In the genomic region with DNA sequence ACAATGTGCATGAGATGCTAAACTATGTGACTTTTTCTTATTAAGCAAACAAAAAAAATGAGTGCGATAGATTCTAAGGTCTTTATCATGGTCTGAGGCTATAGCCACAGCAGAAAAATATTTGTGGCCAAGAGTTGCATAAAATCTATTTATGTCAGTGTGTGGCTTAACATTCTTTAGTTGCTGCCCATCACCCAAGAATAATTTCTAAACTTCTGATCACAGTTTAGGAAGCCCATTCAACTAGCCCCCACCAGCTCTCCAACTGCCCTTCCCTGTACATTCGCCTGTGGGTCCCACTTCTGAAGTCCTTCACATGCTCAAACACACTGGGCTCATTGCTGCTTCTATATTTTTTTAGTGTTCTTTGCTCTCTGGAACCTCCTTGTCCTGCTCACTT, we compare ENCODE assay signal across 20 cellular contexts.
"Had no signal": no experiment of that assay in that cellular context is flagged by ENCODE, and none has a peak within 500 bp of the region (broad histone marks: within the 10 kb centered on the region; RNA-seq: fewer than 3 reads in every experiment).

No MANE protein-coding gene starts in this region.

- H3K9me3 ChIP-seq: breast epithelium, heart left ventricle, left lung, right atrium auricular region, uterus had no signal

- H3K4me1 ChIP-seq: breast epithelium, heart left ventricle, left lung, right atrium auricular region, uterus had no signal

- H3K36me3 ChIP-seq: breast epithelium, heart left ventricle, left lung, right atrium auricular region, uterus had no signal

- H3K27me3 ChIP-seq: heart left ventricle, left lung, right atrium auricular region had no signal

- H3K27ac ChIP-seq: breast epithelium, heart left ventricle, left lung, right atrium auricular region, uterus had no signal

- ATAC-seq: activated CD8-positive, alpha-beta T cell treated with anti-CD3 and anti-CD28 coated beads for 36 hours; activated T-cell treated with anti-CD3 and anti-CD28 coated beads, Interleukin-2, amount 50 U/mL, for 4 hours; activated T-helper 17 cell treated with anti-CD3 and anti-CD28 coated beads, Interleukin-2, amount 50 U/mL, for 72 hours; heart left ventricle; left lung; stimulated activated naive CD8-positive, alpha-beta T cell treated with anti-CD3 and anti-CD28 coated beads, Interleukin-15, Interleukin-2, amounts not matched to agents 100 U/mL and 50 U/mL, for 24 hours had no signal

- DNase-seq: activated B cell treated with CpG ODN at 0.5 μM for 24 hours; activated CD4-positive, alpha-beta T cell treated with anti-CD3 and anti-CD28 coated beads, Interleukin-2, amount 50 U/mL, for 1 hour; activated CD8-positive, alpha-beta T cell treated with anti-CD3 and anti-CD28 coated beads for 36 hours; activated gamma-delta T cell treated with Interleukin-2 at 50 U/mL for 16 hours; activated naive CD4-positive, alpha-beta T cell treated with anti-CD3 and anti-CD28 coated beads, Interleukin-2, amount 50 U/mL, for 16 hours; activated T-cell treated with anti-CD3 and anti-CD28 coated beads, Interleukin-2, amount 50 U/mL, for 4 hours; amniotic stem cell; central memory CD4-positive, alpha-beta T cell; heart left ventricle; kidney glomerular epithelial cell; left lung; mesendoderm; stimulated activated CD4-positive, alpha-beta T cell treated with anti-CD3 and anti-CD28 coated beads, Interleukin-2, amount 100 ng/mL, for 48 hours; stimulated activated naive CD8-positive, alpha-beta T cell treated with anti-CD3 and anti-CD28 coated beads, Interleukin-15, Interleukin-2, amounts not matched to agents 100 U/mL and 50 U/mL, for 24 hours; T-helper 1 cell; uterus had no signal

- H3K4me3 ChIP-seq: breast epithelium, heart left ventricle, left lung, lung, right atrium auricular region, uterus had no signal
